ENCODE assay signal across 23 cellular contexts in genomic region chr2:16321256-16321655, GRCh38.
"Had no signal": no experiment of that assay in that cellular context is flagged by ENCODE, and none has a peak within 500 bp of the region (broad histone marks: within the 10 kb centered on the region; RNA-seq: fewer than 3 reads in every experiment).

No MANE protein-coding gene starts in this region.

- DNase-seq: activated CD4-positive, alpha-beta T cell treated with anti-CD3 and anti-CD28 coated beads for 36 hours; activated CD4-positive, alpha-beta T cell treated with anti-CD3 and anti-CD28 coated beads, Interleukin-2, amount 50 U/mL, for 48 hours; activated CD4-positive, CD25-positive, alpha-beta regulatory T cell; activated CD8-positive, alpha-beta memory T cell treated with anti-CD3 and anti-CD28 coated beads for 24 hours; activated effector memory CD4-positive, alpha-beta T cell treated with Interleukin-2 at 50 U/mL for 16 hours; activated naive CD4-positive, alpha-beta T cell treated with Interleukin-2 at 50 U/mL for 16 hours; dermis blood vessel endothelial cell; effector CD8-positive, alpha-beta T cell; gastrocnemius medialis; glutamatergic neuron; left cardiac atrium; left ventricle myocardium superior; naive B cell; stimulated activated CD4-positive, alpha-beta T cell treated with anti-CD3 and anti-CD28 coated beads, Interleukin-12 subunit alpha, Interleukin-12 subunit beta, amount 100 ng/mL, for 4 hours; stimulated activated CD4-positive, alpha-beta T cell treated with anti-CD3 and anti-CD28 coated beads, Interleukin-4, amount 100 ng/mL, for 1 hour; stimulated activated naive CD8-positive, alpha-beta T cell treated with anti-CD3 and anti-CD28 coated beads, Interleukin-15, Interleukin-2, amounts not matched to agents 100 U/mL and 50 U/mL, for 24 hours; T-helper 1 cell had no signal

- ATAC-seq: activated CD4-positive, alpha-beta T cell treated with anti-CD3 and anti-CD28 coated beads for 36 hours; gastrocnemius medialis; left cardiac atrium; left ventricle myocardium superior; sciatic nerve; stimulated activated naive CD8-positive, alpha-beta T cell treated with anti-CD3 and anti-CD28 coated beads, Interleukin-15, Interleukin-2, amounts not matched to agents 100 U/mL and 50 U/mL, for 24 hours had no signal

- H3K36me3 ChIP-seq: gastrocnemius medialis, upper lobe of left lung had no signal

- H3K27ac ChIP-seq: gastrocnemius medialis, skin epidermis, upper lobe of left lung had no signal

- H3K27me3 Mint-ChIP-seq: activated CD4-positive, alpha-beta T cell treated with anti-CD3 and anti-CD28 coated beads for 36 hours; activated naive CD8-positive, alpha-beta T cell had no signal

- H3K36me3 Mint-ChIP-seq: activated naive CD8-positive, alpha-beta T cell; naive B cell had no signal

- H3K4me1 Mint-ChIP-seq: activated CD4-positive, alpha-beta T cell treated with anti-CD3 and anti-CD28 coated beads for 36 hours had no signal

- H3K27me3 ChIP-seq: gastrocnemius medialis, upper lobe of left lung had no signal

- H3K4me3 ChIP-seq: gastrocnemius medialis, skin epidermis, upper lobe of left lung had no signal

- H3K9me3 Mint-ChIP-seq: neural crest cell; T-helper 2 cell treated with Interferon-gamma antibody and Interleukin-4, amounts not matched to agents 5 μg/mL and 100 μg/mL, for 36 hours had no signal

- H3K4me1 ChIP-seq: gastrocnemius medialis, upper lobe of left lung had no signal

- H3K4me3 Mint-ChIP-seq: activated CD4-positive, alpha-beta T cell treated with anti-CD3 and anti-CD28 coated beads for 36 hours; activated naive CD8-positive, alpha-beta T cell; T-helper 2 cell treated with Interferon-gamma antibody and Interleukin-4, amounts not matched to agents 5 μg/mL and 100 μg/mL, for 36 hours had no signal

- H3K9me3 ChIP-seq: gastrocnemius medialis, upper lobe of left lung had no signal

- H3K27ac Mint-ChIP-seq: activated CD4-positive, alpha-beta T cell treated with anti-CD3 and anti-CD28 coated beads for 36 hours; activated naive CD8-positive, alpha-beta T cell; T-helper 2 cell treated with Interferon-gamma antibody and Interleukin-4, amounts not matched to agents 5 μg/mL and 100 μg/mL, for 36 hours had no signal
